Comparison of ENCODE assay signal across 16 cellular contexts in genomic region chr5:107112207-107112606, GRCh38.
"Had no signal": no experiment of that assay in that cellular context is flagged by ENCODE, and none has a peak within 500 bp of the region (broad histone marks: within the 10 kb centered on the region; RNA-seq: fewer than 3 reads in every experiment).

No MANE protein-coding gene starts in this region.

- H3K36me3 ChIP-seq: ascending aorta, thyroid gland had no signal

- H3K4me3 ChIP-seq: ascending aorta, lung, thyroid gland had no signal

- H3K27ac ChIP-seq: ascending aorta, parathyroid adenoma, thyroid gland had no signal

- H3K9me3 ChIP-seq: ascending aorta, thyroid gland had no signal

- H3K9ac ChIP-seq: parathyroid adenoma had no signal

- H2AFZ ChIP-seq: parathyroid adenoma had no signal

- H3K27me3 ChIP-seq: ascending aorta, thyroid gland had no signal

- H3K79me2 ChIP-seq: parathyroid adenoma had no signal

- ATAC-seq: left colon; sciatic nerve; stimulated activated memory B cell treated with anti-CD40 and anti-IgM and Interleukin-4, amounts not matched to agents 10 μg/mL and 1 μg/mL and 100 μg/mL, for 72 hours had no signal

- DNase-seq: activated CD4-positive, alpha-beta T cell treated with anti-CD3 and anti-CD28 coated beads, Interleukin-2, amount 50 U/mL, for 1 hour; activated CD4-positive, CD25-positive, alpha-beta regulatory T cell treated with anti-CD3 and anti-CD28 coated beads, Interleukin-2, amount 50 U/mL, for 72 hours; activated CD8-positive, alpha-beta memory T cell treated with anti-CD3 and anti-CD28 coated beads for 24 hours; activated CD8-positive, alpha-beta memory T cell treated with anti-CD3 and anti-CD28 coated beads, Interleukin-2, amount 50 U/mL, for 48 hours; activated effector memory CD4-positive, alpha-beta T cell treated with anti-CD3 and anti-CD28 coated beads, Interleukin-2, amount 50 U/mL, for 16 hours; activated T-cell treated with anti-CD3 and anti-CD28 coated beads, Interleukin-2, amount 50 U/mL, for 48 hours; effector CD4-positive, alpha-beta T cell; left colon; stimulated activated CD4-positive, alpha-beta T cell treated with anti-CD3 and anti-CD28 coated beads, Interleukin-4, amount 100 ng/mL, for 4 hours; T-helper 1 cell; thyroid gland had no signal

- H3K4me1 ChIP-seq: parathyroid adenoma, thyroid gland had no signal
